In genomic region chr3:38426798-38427426, GRCh38 we compare ENCODE assay signal across 8 cellular contexts. TPM values are rescaled to one million over a fixed set of nuclear protein-coding genes. Genes with fewer than 3 reads are reported as not detected.
A peak's percentile ranks its signal among the peaks of the same experiment; 100 is the strongest.
DNase-seq lines count a peak whose midpoint lies in the region; ATAC-seq, FAIRE-seq and TF ChIP-seq lines count a peak whose summit lies in the region.
"Not testable (repeated sequence)": the region's sequence is repeated elsewhere in the genome, so short reads cannot be mapped to it uniquely, and the experiment has no call there.

No MANE protein-coding gene starts in this region.

- not testable (repeated sequence) for H4K5ac ChIP-seq in mesendoderm (ENCODE audit: low read length)

- not testable (repeated sequence) for H3K4me3 Mint-ChIP-seq in activated CD4-positive, alpha-beta memory T cell treated with anti-CD3 and anti-CD28 coated beads for 36 hours
- peak overlapping the region; percentile 39 to 58 for H3K4me3 Mint-ChIP-seq in effector memory CD8-positive, alpha-beta T cell
- peak overlapping the region in 1 of 2 donors; percentile 67 for H3K4me3 Mint-ChIP-seq in stimulated activated naive CD8-positive, alpha-beta T cell treated with anti-CD3 and anti-CD28 coated beads, Interleukin-15, amount 100 ng/mL, for 72 hours

- peaks cover 11% of the 10 kb centered on the region for H3K9me3 Mint-ChIP-seq in activated CD4-positive, alpha-beta memory T cell treated with anti-CD3 and anti-CD28 coated beads for 36 hours
- H3K9me3 Mint-ChIP-seq in effector memory CD8-positive, alpha-beta T cell, result not testable (repeated sequence)
- H3K9me3 Mint-ChIP-seq in stimulated activated naive CD8-positive, alpha-beta T cell treated with anti-CD3 and anti-CD28 coated beads, Interleukin-15, amount 100 ng/mL, for 72 hours, result peaks cover 6 to 11% of the 10 kb centered on the region in 2 donors

- not testable (repeated sequence) for H2BK5ac ChIP-seq in mesendoderm (ENCODE audit: low read length)

- H3K4me1 Mint-ChIP-seq in activated CD4-positive, alpha-beta memory T cell treated with anti-CD3 and anti-CD28 coated beads for 36 hours (ENCODE audit: low read depth), result peaks cover 29% of the 10 kb centered on the region
- H3K4me1 Mint-ChIP-seq in effector memory CD8-positive, alpha-beta T cell (ENCODE audit: low read depth in 2 of 2), result peaks cover 8 to 12% of the 10 kb centered on the region in 2 donors
- peaks cover 38% of the 10 kb centered on the region for H3K4me1 Mint-ChIP-seq in stimulated activated naive CD8-positive, alpha-beta T cell treated with anti-CD3 and anti-CD28 coated beads, Interleukin-15, amount 100 ng/mL, for 72 hours

- H3K4me3 ChIP-seq in BLaER1; PC-3 (ENCODE audit: low read length); mesendoderm (ENCODE audit: low read length): not testable (repeated sequence)

- H3K18ac ChIP-seq in mesendoderm (ENCODE audit: low read length), result not testable (repeated sequence)

- FAIRE-seq in GM12891 (lab: Jason Lieb, UNC), result peak; percentile 62

- H3K9me3 ChIP-seq in BLaER1, result peaks cover 19% of the 10 kb centered on the region
- H3K9me3 ChIP-seq in PC-3 (ENCODE audit: low read length), result not testable (repeated sequence)

- not testable (repeated sequence) for H3K9me2 ChIP-seq in PC-3 (replicated peaks; ENCODE audit: low read length)

- BruUV-seq in PC-3 (replicated peaks; lab: Mats Ljungman, UMichigan), result not testable (repeated sequence)

- CTCF ChIA-PET in PC-3 (lab: Charles Lee); activated CD4-positive, alpha-beta memory T cell treated with anti-CD3 and anti-CD28 coated beads for 36 hours (lab: Charles Lee): not testable (repeated sequence)

- H2BK15ac ChIP-seq in mesendoderm (replicated peaks; ENCODE audit: low read depth), result not testable (repeated sequence)

- not testable (repeated sequence) for DNase-seq in GM12891 (ENCODE audit: insufficient read length, low spot score); stimulated activated naive CD8-positive, alpha-beta T cell treated with anti-CD3 and anti-CD28 coated beads, Interleukin-15, amount 100 ng/mL, for 72 hours
- DNase-seq in PC-3 (peak; percentile 34), mesendoderm (peak; percentile 46)
- DNase-seq in activated CD4-positive, alpha-beta memory T cell treated with anti-CD3 and anti-CD28 coated beads for 36 hours, result peak; percentile 23
- peak; percentile 6 for DNase-seq in activated naive CD4-positive, alpha-beta T cell treated with Interleukin-2 at 50 U/mL for 16 hours
- peak in 2 of 3 experiments; percentile 7 to 16 for DNase-seq in effector memory CD8-positive, alpha-beta T cell

- not testable (repeated sequence) for H2AK5ac ChIP-seq in mesendoderm (ENCODE audit: low read length)

- not testable (repeated sequence) for H3K36me3 Mint-ChIP-seq in activated CD4-positive, alpha-beta memory T cell treated with anti-CD3 and anti-CD28 coated beads for 36 hours; effector memory CD8-positive, alpha-beta T cell (ENCODE audit: insufficient read depth)

- H3K4ac ChIP-seq in mesendoderm (ENCODE audit: low read depth, low read length), result not testable (repeated sequence)

- peaks cover 14% of the 10 kb centered on the region for H3K4me1 ChIP-seq in BLaER1
- H3K4me1 ChIP-seq in PC-3 (ENCODE audit: insufficient read depth, low read length); mesendoderm (ENCODE audit: control insufficient read depth, low read depth, low read length): not testable (repeated sequence)

- H3K27ac Mint-ChIP-seq in activated CD4-positive, alpha-beta memory T cell treated with anti-CD3 and anti-CD28 coated beads for 36 hours, result not testable (repeated sequence)
- H3K27ac Mint-ChIP-seq in effector memory CD8-positive, alpha-beta T cell, result peak overlapping the region in 1 of 2 donors; percentile 59
- peak overlapping the region; percentile 55 to 92 for H3K27ac Mint-ChIP-seq in stimulated activated naive CD8-positive, alpha-beta T cell treated with anti-CD3 and anti-CD28 coated beads, Interleukin-15, amount 100 ng/mL, for 72 hours

- H3K79me2 ChIP-seq in PC-3 (ENCODE audit: low read length); mesendoderm (ENCODE audit: control insufficient read depth, insufficient read depth, low read length): not testable (repeated sequence)

- not testable (repeated sequence) for H3K36me3 ChIP-seq in BLaER1; PC-3 (ENCODE audit: low read depth, low read length); mesendoderm (ENCODE audit: control insufficient read depth, insufficient read depth, low read length)

- H3F3A ChIP-seq in PC-3 (ENCODE audit: low read length, unreplicated experiment), result not testable (repeated sequence)

- TF ChIP-seq POLR2A in GM12891 (IDR thresholded peaks at IDR 0.05; ENCODE audit: low read depth, low read length), result not testable (repeated sequence)

- H3K9ac ChIP-seq in BLaER1; PC-3 (ENCODE audit: low read length); mesendoderm (ENCODE audit: low read length): not testable (repeated sequence)

- ATAC-seq in PC-3, result not testable (repeated sequence)
- peak; percentile 92 for ATAC-seq in effector memory CD8-positive, alpha-beta T cell (replicated peaks)
- ATAC-seq in stimulated activated naive CD8-positive, alpha-beta T cell treated with anti-CD3 and anti-CD28 coated beads, Interleukin-15, amount 100 ng/mL, for 72 hours, result peak; percentile 71

- H2BK120ac ChIP-seq in mesendoderm (ENCODE audit: low read depth, low read length), result not testable (repeated sequence)

- not testable (repeated sequence) for H4K20me1 ChIP-seq in BLaER1; PC-3 (ENCODE audit: low read length)

- POLR2A ChIA-PET in PC-3 (lab: Charles Lee; ENCODE audit: unreplicated experiment); activated CD4-positive, alpha-beta memory T cell treated with anti-CD3 and anti-CD28 coated beads for 36 hours (lab: Charles Lee): not testable (repeated sequence)

- not testable (repeated sequence) for H4K8ac ChIP-seq in mesendoderm (ENCODE audit: low read depth, low read length)

- H3K56ac ChIP-seq in mesendoderm (ENCODE audit: low read length), result not testable (repeated sequence)

- not testable (repeated sequence) for H2AFZ ChIP-seq in PC-3 (ENCODE audit: low read length)

- not testable (repeated sequence) for H3K79me1 ChIP-seq in mesendoderm (ENCODE audit: low read length)

- not testable (repeated sequence) for H3K27me3 Mint-ChIP-seq in activated CD4-positive, alpha-beta memory T cell treated with anti-CD3 and anti-CD28 coated beads for 36 hours; effector memory CD8-positive, alpha-beta T cell; stimulated activated naive CD8-positive, alpha-beta T cell treated with anti-CD3 and anti-CD28 coated beads, Interleukin-15, amount 100 ng/mL, for 72 hours

- WGBS in mesendoderm (ENCODE audit: extremely low coverage, insufficient coverage, low lambda C conversion rate), result no CpG with 5 or more reads among the region's 6 CpGs

- H3K27me3 ChIP-seq in BLaER1; PC-3 (ENCODE audit: low read length); mesendoderm (ENCODE audit: insufficient read depth, low read length, poor library complexity): not testable (repeated sequence)

- not testable (repeated sequence) for H3K23ac ChIP-seq in mesendoderm (ENCODE audit: low read length)

- intact Hi-C loops in PC-3 (cut with micrococcal nuclease); activated CD4-positive, alpha-beta memory T cell treated with anti-CD3 and anti-CD28 coated beads for 36 hours (cut with micrococcal nuclease): not testable (repeated sequence)

- H3K4me2 ChIP-seq in BLaER1, result peak overlapping the region; percentile 63
- H3K4me2 ChIP-seq in PC-3 (ENCODE audit: low read length); mesendoderm (ENCODE audit: low read length): not testable (repeated sequence)

- not testable (repeated sequence) for TF ChIP-seq CTCF in PC-3 (conservative IDR thresholded peaks at IDR 0.05; ENCODE audit: low read depth, low read length)

- H3K27ac ChIP-seq in BLaER1; PC-3 (ENCODE audit: low read length): not testable (repeated sequence)
- H3K27ac ChIP-seq in mesendoderm (ENCODE audit: low read depth, low read length), result peak overlapping the region; percentile 76

RNA-seq across cellular contexts. Expression of gene ACVR2B, which starts 26.8 kb away (rescaled TPM):
- polyA plus RNA-seq in GM12891 (2012; ENCODE audit: low read depth, missing spikeins), result 0.53 TPM
- 1.5 and 1.8 TPM in 2 replicates for total RNA-seq in PC-3 (2014; rRNA removed)
- 1 to 10 TPM; 7.1 to 7.8 TPM for total RNA-seq in activated CD4-positive, alpha-beta memory T cell treated with anti-CD3 and anti-CD28 coated beads for 36 hours
- polyA plus RNA-seq in mesendoderm (2013, experiment 1 of 2), result 23.2 TPM
- polyA plus RNA-seq in mesendoderm (2013, experiment 2 of 2), result 20.9 TPM
